ENCODE assay signal across 23 cellular contexts in the genomic region with DNA sequence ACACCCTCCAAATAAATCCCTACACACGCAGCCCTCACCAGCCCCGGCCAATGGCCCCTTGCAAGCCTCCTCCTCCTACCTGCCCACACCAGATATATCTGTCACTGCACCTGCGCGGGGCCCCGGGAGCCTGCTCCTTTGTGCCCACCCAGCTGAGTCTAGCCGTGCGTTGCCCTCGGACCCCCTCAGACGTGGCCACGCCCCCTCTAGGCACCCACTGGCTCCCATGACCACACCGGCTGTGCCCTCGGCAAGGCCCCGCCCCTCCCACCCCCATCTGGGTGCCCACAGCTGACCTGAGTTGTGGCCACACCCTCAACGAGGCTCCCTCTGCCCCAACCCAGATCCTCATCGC. TPM values are rescaled to one million over a fixed set of nuclear protein-coding genes. Genes with fewer than 3 reads are reported as not detected.
DNase-seq lines count a peak whose midpoint lies in the region; FAIRE-seq and TF ChIP-seq lines count a peak whose summit lies in the region.
"Had no signal": no experiment of that assay in that cellular context is flagged by ENCODE, and none has a peak within 500 bp of the region (broad histone marks: within the 10 kb centered on the region; RNA-seq: fewer than 3 reads in every experiment).

No MANE protein-coding gene starts in this region.

- H2BK5ac ChIP-seq in neuronal stem cell (ENCODE audit: low read length) = no peak overlapping the region

- FAIRE-seq in kidney (lab: Jason Lieb, UNC) = no peak
- FAIRE-seq: A204.1, D721Med, G401.6, GM12891, GM19239 had no signal

- H2BK12ac ChIP-seq in neuronal stem cell (ENCODE audit: low read length) = no peak overlapping the region

- intact Hi-C loops in dendritic cell treated with granulocyte-macrophage colony-stimulating factor and Interleukin-4, amounts not matched to agents 40 ng/mL and 50 ng/mL, for 4 days (cut with micrococcal nuclease) = loop anchor here (10.0 kb wide), 1 partner anchor 134 kb away; no protein-coding TSS in a partner anchor
- intact Hi-C loops in kidney (cut with DNase I) = no loop called here

- H3K4me3 ChIP-seq in HEK293 (ENCODE audit: low read depth, low read length) (no peak overlapping the region), kidney (ENCODE audit: low read length in 2 of 2) (no peak overlapping the region), neuronal stem cell (ENCODE audit: low read length in 2 of 2) (no peak overlapping the region)
- H3K4me3 ChIP-seq: BLaER1 treated with 17β-estradiol and CSF1 and Interleukin-3, amounts not matched to agents 10 nM and 100 nM had no signal

- H3K36me3 Mint-ChIP-seq in dendritic cell treated with granulocyte-macrophage colony-stimulating factor and Interleukin-4, amounts not matched to agents 40 ng/mL and 50 ng/mL, for 4 days (ENCODE audit: low read depth) = peaks cover 99% of the 10 kb centered on the region
- H3K36me3 Mint-ChIP-seq in glutamatergic neuron (ENCODE audit: unreplicated experiment) = no peaks in the 10 kb centered on the region

- no peak overlapping the region for H3K14ac ChIP-seq in neuronal stem cell (ENCODE audit: low read length)

- DNase-seq in kidney (peak; percentile 73), neuronal stem cell (ENCODE audit: low spot score) (no peak), pons (ENCODE audit: low spot score) (no peak), NCI-H446 treated with DMSO at 0.1 percent for 48 hours (lab: John Stamatoyannopoulos, UW) (no peak), NCI-H1048 (lab: John Stamatoyannopoulos, UW) (no peak), glutamatergic neuron (no peak)
- DNase-seq: 8988T; ACHN; Caco-2; Calu3; CD4-positive, alpha-beta T cell; CD8-positive, alpha-beta T cell; DMS79 treated with DMSO at 0.1 percent for 48 hours; GF-D8 had no signal

- H3K4me1 ChIP-seq in HEK293 (ENCODE audit: control insufficient read depth, insufficient read depth, low read length) = no peaks in the 10 kb centered on the region
- peaks cover 0 to 4% of the 10 kb centered on the region in 2 donors for H3K4me1 ChIP-seq in kidney (ENCODE audit: control insufficient read depth in 1 of 2, insufficient read depth in 1 of 2, low read depth in 1 of 2, low read length in 2 of 2)
- peaks cover 3 to 6% of the 10 kb centered on the region in 2 donors for H3K4me1 ChIP-seq in neuronal stem cell (ENCODE audit: control insufficient read depth in 2 of 2, insufficient read depth in 1 of 2, low read depth in 1 of 2, low read length in 2 of 2)

- H3K23ac ChIP-seq in neuronal stem cell (ENCODE audit: low read depth, low read length, poor library complexity) = no peak overlapping the region

- no peak overlapping the region for H2AFZ ChIP-seq in neuronal stem cell (ENCODE audit: low read length)

- H3K4me2 ChIP-seq in neuronal stem cell (ENCODE audit: insufficient read depth, low read length, poor library complexity, severe bottlenecking) = no peak overlapping the region
- H3K4me2 ChIP-seq: BLaER1 treated with 17β-estradiol and CSF1 and Interleukin-3, amounts not matched to agents 10 nM and 100 nM had no signal

- no peak overlapping the region for H3K4ac ChIP-seq in neuronal stem cell (ENCODE audit: low read length)

- H3K9me3 ChIP-seq in HEK293 (ENCODE audit: control insufficient read depth, insufficient read depth, low read depth, low read length) (no peaks in the 10 kb centered on the region), kidney (ENCODE audit: control insufficient read depth in 1 of 2, low read length in 2 of 2) (no peaks in the 10 kb centered on the region), neuronal stem cell (replicated peaks in 1 of 2; ENCODE audit: control insufficient read depth in 2 of 2, insufficient read depth in 1 of 2, low read depth in 1 of 2, low read length in 2 of 2) (no peaks in the 10 kb centered on the region)
- H3K9me3 ChIP-seq: BLaER1 treated with 17β-estradiol and CSF1 and Interleukin-3, amounts not matched to agents 10 nM and 100 nM; Caco-2 had no signal

- no peaks in the 10 kb centered on the region for H3K27me3 Mint-ChIP-seq in dendritic cell treated with granulocyte-macrophage colony-stimulating factor and Interleukin-4, amounts not matched to agents 40 ng/mL and 50 ng/mL, for 4 days
- peaks cover 6% of the 10 kb centered on the region for H3K27me3 Mint-ChIP-seq in glutamatergic neuron (ENCODE audit: unreplicated experiment)
- H3K27me3 Mint-ChIP-seq: CD4-positive, alpha-beta T cell had no signal

- no peaks in the 10 kb centered on the region for H3K79me1 ChIP-seq in neuronal stem cell (ENCODE audit: low read depth, low read length)

- peak overlapping the region; percentile 7 for H2AK5ac ChIP-seq in neuronal stem cell (ENCODE audit: low read depth, low read length)

- H3K36me3 ChIP-seq in HEK293 (ENCODE audit: control insufficient read depth in 2 of 2, insufficient read depth in 1 of 2, low read length in 2 of 2) (peaks cover 0 to 43% of the 10 kb centered on the region in 2 experiments; a peak in 2 of 3 replicates), kidney (ENCODE audit: control insufficient read depth in 1 of 2, insufficient read depth in 2 of 2, low read length in 2 of 2) (peaks cover 2 to 8% of the 10 kb centered on the region in 2 donors), neuronal stem cell (replicated peaks in 1 of 2; ENCODE audit: control insufficient read depth in 2 of 2, insufficient read depth in 2 of 2, low read length in 2 of 2) (peaks cover 9 to 15% of the 10 kb centered on the region in 2 donors)

- H3K4me1 Mint-ChIP-seq in dendritic cell treated with granulocyte-macrophage colony-stimulating factor and Interleukin-4, amounts not matched to agents 40 ng/mL and 50 ng/mL, for 4 days (ENCODE audit: low read depth) = peaks cover 80% of the 10 kb centered on the region
- H3K4me1 Mint-ChIP-seq in glutamatergic neuron (ENCODE audit: low read depth, unreplicated experiment) = no peaks in the 10 kb centered on the region

- H4K91ac ChIP-seq in neuronal stem cell (ENCODE audit: low read depth, low read length, poor library complexity) = no peak overlapping the region

- CTCF ChIA-PET in HEK293 (lab: Yijun Ruan, JAX) = no interaction called here

- H3K27ac ChIP-seq in HEK293 (ENCODE audit: extremely low read depth, low read depth, low read length) = no peak overlapping the region
- H3K27ac ChIP-seq in kidney (ENCODE audit: low read depth in 2 of 2, low read length in 2 of 2) = no peak overlapping the region
- no peak overlapping the region for H3K27ac ChIP-seq in neuronal stem cell (replicated peaks; ENCODE audit: low read length)
- H3K27ac ChIP-seq: BLaER1 treated with 17β-estradiol and CSF1 and Interleukin-3, amounts not matched to agents 10 nM and 100 nM; C4-2B had no signal

- no peak overlapping the region for H2BK15ac ChIP-seq in neuronal stem cell (ENCODE audit: low read length)

- TF ChIP-seq CTCF in HEK293 (tag by site-specific recombination; IDR thresholded peaks at IDR 0.05) (no peak), kidney (IDR thresholded peaks at IDR 0.05; ENCODE audit: borderline replicate concordance, extremely low read depth, insufficient read depth) (no peak), glutamatergic neuron (IDR thresholded peaks at IDR 0.05; ENCODE audit: partially characterized antibody, unreplicated experiment) (no peak)

- H3K9me3 Mint-ChIP-seq in dendritic cell treated with granulocyte-macrophage colony-stimulating factor and Interleukin-4, amounts not matched to agents 40 ng/mL and 50 ng/mL, for 4 days = no peaks in the 10 kb centered on the region
- peaks cover 2% of the 10 kb centered on the region for H3K9me3 Mint-ChIP-seq in glutamatergic neuron (ENCODE audit: unreplicated experiment)
- H3K9me3 Mint-ChIP-seq: CD4-positive, alpha-beta T cell; CD8-positive, alpha-beta T cell had no signal

- no peak overlapping the region for H3K18ac ChIP-seq in neuronal stem cell (ENCODE audit: low read length)

- H4K8ac ChIP-seq in neuronal stem cell (ENCODE audit: low read depth, low read length) = no peak overlapping the region

- H3K27me3 ChIP-seq in neuronal stem cell (ENCODE audit: control insufficient read depth in 3 of 3, insufficient read depth in 3 of 3, low read depth in 1 of 3, low read length in 3 of 3) = no peaks in the 10 kb centered on the region
- H3K27me3 ChIP-seq: BLaER1 treated with 17β-estradiol and CSF1 and Interleukin-3, amounts not matched to agents 10 nM and 100 nM had no signal

- POLR2A ChIA-PET in HEK293 (lab: Yijun Ruan, JAX) = no interaction called here

- WGBS in neuronal stem cell (ENCODE audit: extremely low coverage in 2 of 2, insufficient read length in 2 of 2, insufficient replicate concordance in 1 of 2), 2 donors = no CpG with 5 or more reads among the region's 15 CpGs

- peak overlapping the region; percentile 64 for H3K27ac Mint-ChIP-seq in dendritic cell treated with granulocyte-macrophage colony-stimulating factor and Interleukin-4, amounts not matched to agents 40 ng/mL and 50 ng/mL, for 4 days
- H3K27ac Mint-ChIP-seq in glutamatergic neuron (ENCODE audit: unreplicated experiment) = no peak overlapping the region
- H3K27ac Mint-ChIP-seq: CD4-positive, alpha-beta T cell; CD8-positive, alpha-beta T cell had no signal

- H3K9ac ChIP-seq in kidney (ENCODE audit: low read length in 2 of 2) = no peak overlapping the region
- no peak overlapping the region for H3K9ac ChIP-seq in neuronal stem cell (ENCODE audit: low read depth, low read length, poor library complexity)
- H3K9ac ChIP-seq: BLaER1 treated with 17β-estradiol and CSF1 and Interleukin-3, amounts not matched to agents 10 nM and 100 nM had no signal

- no peak overlapping the region for H3K4me3 Mint-ChIP-seq in dendritic cell treated with granulocyte-macrophage colony-stimulating factor and Interleukin-4, amounts not matched to agents 40 ng/mL and 50 ng/mL, for 4 days
- no peak overlapping the region for H3K4me3 Mint-ChIP-seq in glutamatergic neuron (ENCODE audit: unreplicated experiment)
- H3K4me3 Mint-ChIP-seq: CD4-positive, alpha-beta T cell; CD8-positive, alpha-beta T cell had no signal

- H2BK120ac ChIP-seq in neuronal stem cell (ENCODE audit: low read depth, low read length) = no peak overlapping the region

RNA-seq across cellular contexts. Expression of a gene that starts 6.3 kb away (rescaled TPM):
- total RNA-seq in kidney (101 TPM), glutamatergic neuron (ENCODE audit: unreplicated experiment) (82.0 TPM)
- 80.9 TPM for polyA plus RNA-seq in kidney (ENCODE audit: insufficient read depth, low read depth, low replicate concordance)
- 56.3 TPM for polyA plus RNA-seq in neuronal stem cell (2013, experiment 1 of 2)
- polyA plus RNA-seq in neuronal stem cell (2013, experiment 2 of 2) = 57.3 TPM

RNA-seq across cellular contexts. Expression of a gene that starts 6.8 kb away (rescaled TPM):
- total RNA-seq in kidney (24.0 TPM), glutamatergic neuron (ENCODE audit: unreplicated experiment) (39.8 TPM)
- polyA plus RNA-seq in kidney (ENCODE audit: insufficient read depth, low read depth, low replicate concordance) = 25.7 TPM
- polyA plus RNA-seq in neuronal stem cell (2013, experiment 1 of 2) = 6.6 TPM
- 7.4 TPM for polyA plus RNA-seq in neuronal stem cell (2013, experiment 2 of 2)

RNA-seq across cellular contexts. Expression of a gene that starts 13.3 kb away (rescaled TPM):
- total RNA-seq in kidney (39.1 TPM), glutamatergic neuron (ENCODE audit: unreplicated experiment) (148 TPM)
- polyA plus RNA-seq in kidney (ENCODE audit: insufficient read depth, low read depth, low replicate concordance) = 79.1 TPM
- 109 TPM for polyA plus RNA-seq in neuronal stem cell (2013, experiment 1 of 2)
- 102 TPM for polyA plus RNA-seq in neuronal stem cell (2013, experiment 2 of 2)

RNA-seq across cellular contexts. Expression of a gene that starts 40.4 kb away (rescaled TPM):
- total RNA-seq in kidney (7.8 TPM), glutamatergic neuron (ENCODE audit: unreplicated experiment) (2.6 TPM)
- 20.8 TPM for polyA plus RNA-seq in kidney (ENCODE audit: insufficient read depth, low read depth, low replicate concordance)
- 1.4 TPM for polyA plus RNA-seq in neuronal stem cell (2013, experiment 1 of 2)
- polyA plus RNA-seq in neuronal stem cell (2013, experiment 2 of 2) = 1.4 TPM
- total RNA-seq: CD4-positive, alpha-beta T cell; CD8-positive, alpha-beta T cell had no signal
